In the genomic region with DNA sequence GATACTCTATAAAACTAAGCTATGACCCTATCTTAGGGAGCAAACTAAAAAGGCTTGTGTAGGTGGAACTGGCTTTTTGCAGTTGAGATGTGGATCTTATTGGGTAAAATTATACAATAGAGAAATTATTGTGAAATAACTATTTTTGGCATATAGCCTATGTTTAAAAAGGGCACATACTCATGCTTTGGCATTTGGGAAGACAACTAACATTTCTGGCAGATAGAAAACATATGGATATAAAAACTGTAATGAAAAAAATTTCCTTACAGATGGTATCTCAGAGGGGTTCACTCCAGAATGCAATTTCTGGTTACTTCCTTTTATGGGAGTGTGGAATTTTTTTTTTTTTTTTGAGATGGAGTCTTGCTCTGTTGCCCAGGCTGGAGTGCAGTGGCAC, we compare ENCODE assay signal across 30 cellular contexts.
A peak's percentile ranks its signal among the peaks of the same experiment; 100 is the strongest.
DNase-seq lines count a peak whose midpoint lies in the region; ATAC-seq, FAIRE-seq and TF ChIP-seq lines count a peak whose summit lies in the region.
"Had no signal": no experiment of that assay in that cellular context is flagged by ENCODE, and none has a peak within 500 bp of the region (broad histone marks: within the 10 kb centered on the region; RNA-seq: fewer than 3 reads in every experiment).

No MANE protein-coding gene starts in this region.

- no peak overlapping the region for H2AFZ ChIP-seq in SK-N-SH (ENCODE audit: low read depth)

- H3K9me2 ChIP-seq in SK-N-SH, result no peaks in the 10 kb centered on the region

- ATAC-seq in activated CD4-positive, alpha-beta T cell treated with anti-CD3 and anti-CD28 coated beads for 36 hours, result no peak
- no peak for ATAC-seq in GM21360 (IDR thresholded peaks at IDR 0.05; ENCODE audit: unreplicated experiment)
- ATAC-seq: activated T-cell treated with anti-CD3 and anti-CD28 coated beads, Interleukin-2, amount 50 U/mL, for 72 hours; GM12878; left ventricle myocardium superior; natural killer cell treated with Interleukin-12 subunit alpha and Interleukin-12 subunit beta and Interleukin-15 and Interleukin-18, amount 100 ng/mL, for 72 hours; right lobe of liver had no signal

- H3K79me2 ChIP-seq in SK-N-SH (ENCODE audit: insufficient read depth), result no peaks in the 10 kb centered on the region

- H3K9me3 ChIP-seq in SK-N-SH (no peaks in the 10 kb centered on the region), BE2C (no peaks in the 10 kb centered on the region)
- H3K9me3 ChIP-seq: Caco-2, right lobe of liver, tibial nerve had no signal

- no peak for TF ChIP-seq RAD21 in SK-N-SH (IDR thresholded peaks at IDR 0.05; ENCODE audit: low read length)

- DNase-seq in activated CD4-positive, alpha-beta T cell treated with anti-CD3 and anti-CD28 coated beads for 36 hours, result no peak
- no peak for DNase-seq in activated CD4-positive, alpha-beta T cell treated with anti-CD3 and anti-CD28 coated beads, Interleukin-2, amount 10 ng/mL, durations not matched to agents 24 days and 14 days
- DNase-seq in SK-N-SH, result no peak
- peak; percentile 73 for DNase-seq in fibroblast of pulmonary artery (ENCODE audit: low read depth)
- no peak for DNase-seq in D721Med (ENCODE audit: insufficient read length, low spot score)
- DNase-seq in BE2C, result no peak
- DNase-seq in medulla oblongata (ENCODE audit: extremely low spot score), result no peak
- DNase-seq: activated CD4-positive, alpha-beta T cell treated with anti-CD3 and anti-CD28 coated beads for 48 hours; activated naive CD4-positive, alpha-beta T cell treated with anti-CD3 and anti-CD28 coated beads for 36 hours; activated T-cell treated with anti-CD3 and anti-CD28 coated beads, Interleukin-2, amount 50 U/mL, for 72 hours; amniotic stem cell; Caco-2; DMS79 treated with DMSO at 0.1 percent for 48 hours; islet precursor cell; left ventricle myocardium superior; NCI-H1048; NCI-H187 treated with DMSO at 0.1 percent for 48 hours; NCI-H526 treated with DMSO at 0.1 percent for 48 hours; posterior cingulate gyrus; right lobe of liver had no signal

- peak overlapping the region; percentile 45 to 63; a peak in 2 of 4 replicates for H3K27ac ChIP-seq in SK-N-SH (ENCODE audit: low read depth in 2 of 2, low read length in 1 of 2)
- H3K27ac ChIP-seq: 22Rv1; BLaER1 treated with 17β-estradiol and CSF1 and Interleukin-3, amounts not matched to agents 10 nM and 100 nM; cardiac muscle cell; right lobe of liver; tibial nerve had no signal

- H3K4me1 ChIP-seq in SK-N-SH (ENCODE audit: control insufficient read depth in 1 of 2, insufficient read depth in 2 of 2, low read depth in 1 of 2, low read length in 1 of 2), result peaks cover 8 to 18% of the 10 kb centered on the region in 2 experiments; a peak in 3 of 4 replicates
- H3K4me1 ChIP-seq in BE2C, result no peaks in the 10 kb centered on the region
- H3K4me1 ChIP-seq: BLaER1 treated with 17β-estradiol and CSF1 and Interleukin-3, amounts not matched to agents 10 nM and 100 nM; Caco-2; right lobe of liver; tibial nerve had no signal

- H3K9ac ChIP-seq in SK-N-SH, result no peak overlapping the region
- H3K9ac ChIP-seq: BLaER1 treated with 17β-estradiol and CSF1 and Interleukin-3, amounts not matched to agents 10 nM and 100 nM had no signal

- H3K27me3 ChIP-seq in SK-N-SH (ENCODE audit: insufficient read depth) (no peaks in the 10 kb centered on the region), BE2C (no peaks in the 10 kb centered on the region)
- H3K27me3 ChIP-seq: BLaER1 treated with 17β-estradiol and CSF1 and Interleukin-3, amounts not matched to agents 10 nM and 100 nM; cardiac muscle cell; right lobe of liver; tibial nerve had no signal

- no peak for FAIRE-seq in D721Med (lab: Jason Lieb, UNC)
- FAIRE-seq: GM12878, H54 had no signal

- no peaks in the 10 kb centered on the region for H3K9me3 Mint-ChIP-seq in activated CD4-positive, alpha-beta T cell treated with anti-CD3 and anti-CD28 coated beads for 36 hours (ENCODE audit: low read depth)
- peaks cover 12% of the 10 kb centered on the region for H3K9me3 Mint-ChIP-seq in activated CD4-positive, alpha-beta T cell treated with anti-CD3 and anti-CD28 coated beads, Interleukin-2, amount 10 ng/mL, durations not matched to agents 24 days and 14 days
- H3K9me3 Mint-ChIP-seq: natural killer cell treated with Interleukin-12 subunit alpha and Interleukin-12 subunit beta and Interleukin-15 and Interleukin-18, amount 100 ng/mL, for 72 hours had no signal

- H3K4me3 ChIP-seq in SK-N-SH (ENCODE audit: low read depth in 2 of 2, low read length in 1 of 2) (no peak overlapping the region), fibroblast of pulmonary artery (replicated peaks; ENCODE audit: low read depth, low read length) (no peak overlapping the region), BE2C (ENCODE audit: low read depth, low read length) (no peak overlapping the region)
- H3K4me3 ChIP-seq: BLaER1 treated with 17β-estradiol and CSF1 and Interleukin-3, amounts not matched to agents 10 nM and 100 nM; cardiac muscle cell; GM12878; right lobe of liver; tibial nerve had no signal

- no peaks in the 10 kb centered on the region for H3K27me3 Mint-ChIP-seq in activated CD4-positive, alpha-beta T cell treated with anti-CD3 and anti-CD28 coated beads for 36 hours
- H3K27me3 Mint-ChIP-seq in activated CD4-positive, alpha-beta T cell treated with anti-CD3 and anti-CD28 coated beads, Interleukin-2, amount 10 ng/mL, durations not matched to agents 24 days and 14 days, result no peaks in the 10 kb centered on the region
- H3K27me3 Mint-ChIP-seq: natural killer cell treated with Interleukin-12 subunit alpha and Interleukin-12 subunit beta and Interleukin-15 and Interleukin-18, amount 100 ng/mL, for 72 hours; stimulated activated naive CD8-positive, alpha-beta T cell treated with anti-CD3 and anti-CD28 coated beads, Interleukin-15, Interleukin-2, amounts not matched to agents 100 ng/mL and 50 ng/mL, for 24 hours had no signal

- no peak overlapping the region for H3K4me2 ChIP-seq in SK-N-SH
- H3K4me2 ChIP-seq: BLaER1 treated with 17β-estradiol and CSF1 and Interleukin-3, amounts not matched to agents 10 nM and 100 nM had no signal

- H3K27ac Mint-ChIP-seq in activated CD4-positive, alpha-beta T cell treated with anti-CD3 and anti-CD28 coated beads for 36 hours, result peak overlapping the region; percentile 25
- H3K27ac Mint-ChIP-seq in activated CD4-positive, alpha-beta T cell treated with anti-CD3 and anti-CD28 coated beads, Interleukin-2, amount 10 ng/mL, durations not matched to agents 24 days and 14 days, result no peak overlapping the region
- H3K27ac Mint-ChIP-seq: activated naive CD4-positive, alpha-beta T cell treated with anti-CD3 and anti-CD28 coated beads for 36 hours; natural killer cell treated with Interleukin-12 subunit alpha and Interleukin-12 subunit beta and Interleukin-15 and Interleukin-18, amount 100 ng/mL, for 72 hours; stimulated activated naive CD8-positive, alpha-beta T cell treated with anti-CD3 and anti-CD28 coated beads, Interleukin-15, Interleukin-2, amounts not matched to agents 100 ng/mL and 50 ng/mL, for 24 hours; T-helper 1 cell treated with Interleukin-12 subunit alpha and Interleukin-12 subunit beta and Interleukin-4 antibody, amounts not matched to agents 30 μg/mL and 1 μg/mL, for 36 hours had no signal

- intact Hi-C loops in activated CD4-positive, alpha-beta T cell treated with anti-CD3 and anti-CD28 coated beads for 36 hours (cut with DNase I, micrococcal nuclease), result no loop called here
- intact Hi-C loops in activated CD4-positive, alpha-beta T cell treated with anti-CD3 and anti-CD28 coated beads, Interleukin-2, amount 10 ng/mL, durations not matched to agents 24 days and 14 days (cut with micrococcal nuclease), result loop anchor here (5.0 kb wide), 1 partner anchor 39 kb away; no protein-coding TSS in a partner anchor

- H3K36me3 ChIP-seq in SK-N-SH (replicated peaks in 1 of 2; ENCODE audit: control insufficient read depth in 1 of 2, insufficient read depth in 2 of 2, low read length in 1 of 2) (peaks cover 0 to 61% of the 10 kb centered on the region in 2 experiments), BE2C (no peaks in the 10 kb centered on the region)
- H3K36me3 ChIP-seq: cardiac muscle cell, right lobe of liver had no signal

- no peak overlapping the region for H3K4me3 Mint-ChIP-seq in activated CD4-positive, alpha-beta T cell treated with anti-CD3 and anti-CD28 coated beads for 36 hours
- no peak overlapping the region for H3K4me3 Mint-ChIP-seq in activated CD4-positive, alpha-beta T cell treated with anti-CD3 and anti-CD28 coated beads, Interleukin-2, amount 10 ng/mL, durations not matched to agents 24 days and 14 days
- H3K4me3 Mint-ChIP-seq: activated naive CD4-positive, alpha-beta T cell treated with anti-CD3 and anti-CD28 coated beads for 36 hours; activated T-cell treated with anti-CD3 and anti-CD28 coated beads, Interleukin-2, amount 50 U/mL, for 72 hours; natural killer cell treated with Interleukin-12 subunit alpha and Interleukin-12 subunit beta and Interleukin-15 and Interleukin-18, amount 100 ng/mL, for 72 hours; stimulated activated naive CD8-positive, alpha-beta T cell treated with anti-CD3 and anti-CD28 coated beads, Interleukin-15, Interleukin-2, amounts not matched to agents 100 ng/mL and 50 ng/mL, for 24 hours; T-helper 1 cell treated with Interleukin-12 subunit alpha and Interleukin-12 subunit beta and Interleukin-4 antibody, amounts not matched to agents 30 μg/mL and 1 μg/mL, for 36 hours had no signal

- peaks cover 72% of the 10 kb centered on the region for H3K36me3 Mint-ChIP-seq in activated CD4-positive, alpha-beta T cell treated with anti-CD3 and anti-CD28 coated beads for 36 hours (ENCODE audit: low read depth)
- H3K36me3 Mint-ChIP-seq in activated CD4-positive, alpha-beta T cell treated with anti-CD3 and anti-CD28 coated beads, Interleukin-2, amount 10 ng/mL, durations not matched to agents 24 days and 14 days (ENCODE audit: low read depth), result peaks cover 80% of the 10 kb centered on the region

- POLR2A ChIA-PET in activated CD4-positive, alpha-beta T cell treated with anti-CD3 and anti-CD28 coated beads for 36 hours (lab: Charles Lee), result no interaction called here
- POLR2A ChIA-PET in SK-N-SH (lab: Yijun Ruan, JAX), result no interaction called here

- CTCF ChIA-PET in activated CD4-positive, alpha-beta T cell treated with anti-CD3 and anti-CD28 coated beads for 36 hours (lab: Charles Lee), result no interaction called here
- CTCF ChIA-PET in SK-N-SH (lab: Yijun Ruan, JAX), result interaction anchor here (0.7 to 1.3 kb wide), 4 partner anchors 9 to 691 kb away, joined by 3 to 4 read pairs (median 3); no protein-coding TSS in a partner anchor

- H4K20me1 ChIP-seq in SK-N-SH (ENCODE audit: insufficient read depth), result no peaks in the 10 kb centered on the region

- H3F3A ChIP-seq in SK-N-SH (replicated peaks; ENCODE audit: insufficient read depth), result peaks cover 37% of the 10 kb centered on the region

- TF ChIP-seq CTCF in SK-N-SH (IDR thresholded peaks at IDR 0.05) (no peak), fibroblast of pulmonary artery (IDR thresholded peaks at IDR 0.05; ENCODE audit: low read length, missing control alignments) (no peak), D721Med (IDR thresholded peaks at IDR 0.05; ENCODE audit: insufficient read depth, missing control alignments) (no peak), BE2C (IDR thresholded peaks at IDR 0.05; ENCODE audit: low read depth, low read length) (no peak)

- TF ChIP-seq EP300 in SK-N-SH (IDR thresholded peaks at IDR 0.05; ENCODE audit: borderline replicate concordance in 1 of 2, low read depth in 1 of 2, low read length in 1 of 2), result peak in 1 of 2 experiments; percentile 80; a peak in 1 of 4 replicates

- H3K4me1 Mint-ChIP-seq in activated CD4-positive, alpha-beta T cell treated with anti-CD3 and anti-CD28 coated beads for 36 hours, result peaks cover 2% of the 10 kb centered on the region
- peaks cover 2% of the 10 kb centered on the region for H3K4me1 Mint-ChIP-seq in activated CD4-positive, alpha-beta T cell treated with anti-CD3 and anti-CD28 coated beads, Interleukin-2, amount 10 ng/mL, durations not matched to agents 24 days and 14 days
